ENCODE assay signal across 25 cellular contexts in the genomic region with DNA sequence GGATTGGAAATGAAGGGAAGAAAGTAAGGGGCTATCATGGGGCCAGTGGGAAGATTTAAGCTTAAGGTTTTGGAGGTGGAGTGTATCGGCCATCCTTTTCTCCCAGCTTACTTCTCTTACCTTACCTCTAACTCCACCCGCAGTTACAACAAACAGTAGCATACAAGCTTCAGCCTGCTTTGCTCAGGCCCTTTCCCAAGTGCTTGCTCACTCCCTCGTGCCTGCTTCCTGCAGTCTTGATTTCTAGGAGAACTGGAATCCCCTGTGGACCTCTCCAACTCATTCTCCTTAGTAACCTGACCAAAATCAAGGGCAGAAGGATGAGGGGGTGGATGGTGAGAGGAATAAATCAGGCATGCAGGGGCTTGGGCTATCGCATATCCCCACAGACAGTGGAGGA. TPM values are rescaled to one million over a fixed set of nuclear protein-coding genes. Genes with fewer than 3 reads are reported as not detected.
"Had no signal": no experiment of that assay in that cellular context is flagged by ENCODE, and none has a peak within 500 bp of the region (broad histone marks: within the 10 kb centered on the region; RNA-seq: fewer than 3 reads in every experiment).

No MANE protein-coding gene starts in this region.

- H3K4me3 Mint-ChIP-seq: mesothelial cell of epicardium, natural killer cell, neural progenitor cell, type B pancreatic cell had no signal

- H3K4me1 Mint-ChIP-seq: mesothelial cell of epicardium, natural killer cell, neural progenitor cell had no signal

- H3K9me3 Mint-ChIP-seq: natural killer cell, neural progenitor cell, type B pancreatic cell had no signal

- FAIRE-seq: small intestine, urothelium cell line had no signal

- H3K27ac Mint-ChIP-seq: mesothelial cell of epicardium, natural killer cell, neural progenitor cell, progenitor cell of endocrine pancreas, type B pancreatic cell had no signal

- H3K27me3 Mint-ChIP-seq: progenitor cell of endocrine pancreas, type B pancreatic cell had no signal

- ATAC-seq: heart left ventricle, left lobe of liver, natural killer cell, right cardiac atrium had no signal

- DNase-seq: cortex of kidney; dorsolateral prefrontal cortex; effector CD8-positive, alpha-beta T cell; esophagus squamous epithelium; foreskin melanocyte; heart left ventricle; hippocampal formation; kidney glomerular epithelial cell; natural killer cell; nucleus accumbens; ovary; right cardiac atrium; small intestine; stimulated activated CD4-positive, alpha-beta T cell treated with anti-CD3 and anti-CD28 coated beads, Interleukin-12 subunit alpha, Interleukin-12 subunit beta, amount 100 ng/mL, for 4 hours; stimulated activated naive CD4-positive, alpha-beta T cell treated with Interleukin-2 at 50 U/mL for 16 hours; thyroid gland had no signal

- H3K27ac ChIP-seq: dorsolateral prefrontal cortex, esophagus squamous epithelium, heart left ventricle, neural progenitor cell, ovary, suprapubic skin, thyroid gland had no signal

- H3K36me3 Mint-ChIP-seq: natural killer cell, type B pancreatic cell had no signal

RNA-seq across cellular contexts. Expression of gene LYG2, which starts 5.8 kb away (rescaled TPM):
- total RNA-seq: esophagus squamous epithelium, heart left ventricle, left lobe of liver, mesothelial cell of epicardium, mucosa of gallbladder, myocyte, natural killer cell, ovary, progenitor cell of endocrine pancreas, right cardiac atrium, thyroid gland had no signal
